Comparison of ENCODE assay signal across 15 cellular contexts in the genomic region with DNA sequence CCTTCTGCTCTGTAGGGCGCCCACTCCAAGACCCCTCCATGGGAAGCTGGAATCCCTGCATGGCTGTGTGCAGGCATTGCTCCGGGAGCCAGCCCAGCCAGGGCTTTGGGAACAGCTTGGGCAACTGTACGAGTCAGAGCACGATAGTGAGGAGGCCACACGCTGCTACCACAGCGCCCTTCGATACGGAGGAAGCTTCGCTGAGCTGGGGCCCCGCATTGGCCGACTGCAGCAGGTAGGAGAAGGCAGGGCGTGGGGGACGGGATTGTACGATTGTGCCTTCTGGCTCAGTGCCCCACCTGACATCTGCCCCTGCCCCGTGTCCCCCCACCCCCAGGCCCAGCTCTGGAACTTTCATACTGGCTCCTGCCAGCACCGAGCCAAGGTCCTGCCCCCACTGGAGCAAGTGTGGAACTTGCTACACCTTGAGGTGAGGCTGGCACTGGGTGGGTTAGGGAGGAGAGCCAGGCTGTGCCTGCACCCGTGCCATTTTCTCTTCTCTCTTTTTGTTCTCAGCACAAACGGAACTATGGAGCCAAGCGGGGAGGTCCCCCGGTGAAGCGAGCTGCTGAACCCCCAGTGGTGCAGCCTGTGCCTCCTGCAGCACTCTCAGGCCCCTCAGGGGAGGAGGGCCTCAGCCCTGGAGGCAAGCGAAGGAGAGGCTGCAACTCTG. TPM values are rescaled to one million over a fixed set of nuclear protein-coding genes. Genes with fewer than 3 reads are reported as not detected.
DNase-seq lines count a peak whose midpoint lies in the region; FAIRE-seq and TF ChIP-seq lines count a peak whose summit lies in the region.
"Had no signal": no experiment of that assay in that cellular context is flagged by ENCODE, and none has a peak within 500 bp of the region (broad histone marks: within the 10 kb centered on the region; RNA-seq: fewer than 3 reads in every experiment).

No MANE protein-coding gene starts in this region.

- H3K27ac ChIP-seq in endodermal cell (ENCODE audit: low read depth, low read length) (no peak overlapping the region), sigmoid colon (peak overlapping the region; percentile 96 to 100 (median 98))

- peak overlapping the region; percentile 74 for H3K27ac Mint-ChIP-seq in T-helper 2 cell treated with Interferon-gamma antibody and Interleukin-4, amounts not matched to agents 5 μg/mL and 100 μg/mL, for 36 hours
- no peak overlapping the region for H3K27ac Mint-ChIP-seq in endodermal cell

- TF ChIP-seq EP300 in sigmoid colon (IDR thresholded peaks at IDR 0.05) = no peak

- no peak for TF ChIP-seq POLR2A in sigmoid colon (IDR thresholded peaks at IDR 0.05)
- TF ChIP-seq POLR2A in H54 (IDR thresholded peaks at IDR 0.05; ENCODE audit: low read depth, low read length) = no peak

- H3K36me3 ChIP-seq in endodermal cell (ENCODE audit: control insufficient read depth, insufficient read depth, low read length) (peaks cover 38% of the 10 kb centered on the region), sigmoid colon (peaks cover 34 to 59% (median 50%) of the 10 kb centered on the region in 4 donors)

- H3K9me3 ChIP-seq in endodermal cell (ENCODE audit: control insufficient read depth, low read length) = no peaks in the 10 kb centered on the region
- no peaks in the 10 kb centered on the region for H3K9me3 ChIP-seq in sigmoid colon
- H3K9me3 ChIP-seq: prostate gland had no signal

- H3K9me3 Mint-ChIP-seq in T-helper 2 cell treated with Interferon-gamma antibody and Interleukin-4, amounts not matched to agents 5 μg/mL and 100 μg/mL, for 36 hours = no peaks in the 10 kb centered on the region
- no peaks in the 10 kb centered on the region for H3K9me3 Mint-ChIP-seq in endodermal cell

- WGBS in endodermal cell (ENCODE audit: insufficient coverage in 1 of 2, insufficient read length in 1 of 2), 2 experiments = 87 to 95% methylated on average over 9 to 22 of the region's 22 CpGs
- 86 to 91% methylated on average over 22 of the region's 22 CpGs for WGBS in sigmoid colon, 2 donors

- H3K27me3 ChIP-seq in endodermal cell (ENCODE audit: control insufficient read depth, insufficient read depth, low read length, poor library complexity, severe bottlenecking) (no peaks in the 10 kb centered on the region), sigmoid colon (no peaks in the 10 kb centered on the region)

- H3K27me3 Mint-ChIP-seq in T-helper 2 cell treated with Interferon-gamma antibody and Interleukin-4, amounts not matched to agents 5 μg/mL and 100 μg/mL, for 36 hours (ENCODE audit: low read depth) = no peaks in the 10 kb centered on the region
- H3K27me3 Mint-ChIP-seq in endodermal cell (ENCODE audit: insufficient read depth) = no peaks in the 10 kb centered on the region

- H3K4me3 Mint-ChIP-seq in T-helper 2 cell treated with Interferon-gamma antibody and Interleukin-4, amounts not matched to agents 5 μg/mL and 100 μg/mL, for 36 hours = peak overlapping the region; percentile 32
- no peak overlapping the region for H3K4me3 Mint-ChIP-seq in endodermal cell

- H3K4me1 ChIP-seq in endodermal cell (ENCODE audit: control insufficient read depth, insufficient read depth, low read length) (no peaks in the 10 kb centered on the region), sigmoid colon (peaks cover 0 to 43% (median 26%) of the 10 kb centered on the region in 4 donors)

- TF ChIP-seq CTCF in endodermal cell (conservative IDR thresholded peaks at IDR 0.05) = no peak
- no peak for TF ChIP-seq CTCF in sigmoid colon (IDR thresholded peaks at IDR 0.05)

- peaks cover 31% of the 10 kb centered on the region for H3K4me1 Mint-ChIP-seq in T-helper 2 cell treated with Interferon-gamma antibody and Interleukin-4, amounts not matched to agents 5 μg/mL and 100 μg/mL, for 36 hours (ENCODE audit: low read depth)
- H3K4me1 Mint-ChIP-seq in endodermal cell = peaks cover 6% of the 10 kb centered on the region

- H3K36me3 Mint-ChIP-seq in T-helper 2 cell treated with Interferon-gamma antibody and Interleukin-4, amounts not matched to agents 5 μg/mL and 100 μg/mL, for 36 hours (ENCODE audit: low read depth) = peaks cover 4% of the 10 kb centered on the region
- H3K36me3 Mint-ChIP-seq in endodermal cell (ENCODE audit: low read depth) = peaks cover 34% of the 10 kb centered on the region

- intact Hi-C loops in sigmoid colon (cut with DNase I) = no loop called here

- no peak overlapping the region for H3K4me3 ChIP-seq in endodermal cell (ENCODE audit: low read length)
- H3K4me3 ChIP-seq in sigmoid colon = no peak overlapping the region

- peak; percentile 63 for DNase-seq in activated effector memory CD4-positive, alpha-beta T cell treated with anti-CD3 and anti-CD28 coated beads, Interleukin-2, amount 50 U/mL, for 16 hours
- DNase-seq in activated effector memory CD4-positive, alpha-beta T cell treated with Interleukin-2 at 50 U/mL for 16 hours = no peak
- no peak for DNase-seq in T-helper 2 cell treated with Interferon-gamma antibody and Interleukin-4, amounts not matched to agents 5 μg/mL and 100 μg/mL, for 36 hours (ENCODE audit: low spot score)
- DNase-seq in endodermal cell = peak; percentile 40
- peak; percentile 69 for DNase-seq in sigmoid colon
- no peak for DNase-seq in NCI-H82 (lab: John Stamatoyannopoulos, UW)
- no peak for DNase-seq in H54 (ENCODE audit: insufficient read length, low spot score)
- DNase-seq in T1000 (lab: John Stamatoyannopoulos, UW) = no peak
- DNase-seq: activated CD8-positive, alpha-beta memory T cell treated with anti-CD3 and anti-CD28 coated beads for 24 hours; dermis blood vessel endothelial cell; DND-41; NCI-H446 treated with DMSO at 0.1 percent for 48 hours; stimulated activated CD8-positive, alpha-beta memory T cell treated with anti-CD3 and anti-CD28 coated beads, Interleukin-4, amount 100 ng/mL, for 48 hours; SW 1271 had no signal

- no peak for FAIRE-seq in H54 (lab: Jason Lieb, UNC)

- no peak overlapping the region for H3K9ac ChIP-seq in endodermal cell (ENCODE audit: extremely low read depth, low read length, poor library complexity, severe bottlenecking)

RNA-seq across cellular contexts. Expression of a gene that starts 8.7 kb away (rescaled TPM):
- total RNA-seq in endodermal cell = 10 to 100 TPM; 16.8 to 26.8 TPM
- polyA plus RNA-seq in endodermal cell (2013, experiment 1 of 2) = 24.6 TPM
- 22.9 TPM for polyA plus RNA-seq in endodermal cell (2013, experiment 2 of 2)
- 10 to 100 TPM in 3 of 4 donors, 1 to 10 TPM in 1; 6.8 to 19.9 (median 10.5) TPM for total RNA-seq in sigmoid colon
- 10 to 100 TPM in 1 of 3 donors, 1 to 10 TPM in 2; 2.4 to 11.4 (median 9.0) TPM for polyA plus RNA-seq in sigmoid colon

RNA-seq across cellular contexts. Expression of a gene that starts 11.2 kb away (rescaled TPM):
- total RNA-seq in endodermal cell = 10 to 100 TPM; 38.9 to 44.8 TPM
- 65.6 TPM for polyA plus RNA-seq in endodermal cell (2013, experiment 1 of 2)
- polyA plus RNA-seq in endodermal cell (2013, experiment 2 of 2) = 58.9 TPM
- 100 to 1,000 TPM in 3 of 4 donors, 10 to 100 TPM in 1; 92.4 to 206 (median 106) TPM for total RNA-seq in sigmoid colon
- polyA plus RNA-seq in sigmoid colon = 100 to 1,000 TPM in 2 of 3 donors, 10 to 100 TPM in 1; 99.4 to 148 (median 138) TPM

RNA-seq across cellular contexts. Expression of a gene that starts 11.6 kb away (rescaled TPM):
- 10 to 100 TPM; 10.6 to 12.9 TPM for total RNA-seq in endodermal cell
- polyA plus RNA-seq in endodermal cell (2013, experiment 1 of 2) = 10.5 TPM
- 8.3 TPM for polyA plus RNA-seq in endodermal cell (2013, experiment 2 of 2)
- 10 to 100 TPM in 2 of 4 donors, 1 to 10 TPM in 2; 7.1 to 14.4 (median 10.7) TPM for total RNA-seq in sigmoid colon
- polyA plus RNA-seq in sigmoid colon = 1 to 10 TPM; 4.2 to 8.6 (median 4.6) TPM

RNA-seq across cellular contexts. Expression of a gene that starts 12.2 kb away (rescaled TPM):
- total RNA-seq in endodermal cell = 10 to 100 TPM; 53.3 to 60.3 TPM
- 44.5 TPM for polyA plus RNA-seq in endodermal cell (2013, experiment 1 of 2)
- 40.5 TPM for polyA plus RNA-seq in endodermal cell (2013, experiment 2 of 2)
- 10 to 100 TPM in 1 of 4 donors, 1 to 10 TPM in 3; 6.1 to 11.6 (median 8.5) TPM for total RNA-seq in sigmoid colon
- polyA plus RNA-seq in sigmoid colon = 10 to 100 TPM in 1 of 3 donors, 1 to 10 TPM in 2; 5.5 to 19.4 (median 6.0) TPM

RNA-seq across cellular contexts. Expression of a gene that starts 42.4 kb away (rescaled TPM):
- 10 to 100 TPM; 55.0 to 64.1 TPM for total RNA-seq in endodermal cell
- 66.3 TPM for polyA plus RNA-seq in endodermal cell (2013, experiment 1 of 2)
- 63.7 TPM for polyA plus RNA-seq in endodermal cell (2013, experiment 2 of 2)
- 100 to 1,000 TPM in 3 of 4 donors, 10 to 100 TPM in 1; 97.2 to 147 (median 117) TPM for total RNA-seq in sigmoid colon
- polyA plus RNA-seq in sigmoid colon = 10 to 100 TPM; 33.8 to 88.9 (median 47.4) TPM

Comparison
In these comparisons a context has a peak if more than half of its experiments do, and no peak if none do; other contexts are left out.
1. DNase-seq: peak in activated effector memory CD4-positive, alpha-beta T cell treated with anti-CD3 and anti-CD28 coated beads, Interleukin-2, amount 50 U/mL, for 16 hours (single experiment), endodermal cell (single experiment) and sigmoid colon (single experiment); none in activated effector memory CD4-positive, alpha-beta T cell treated with Interleukin-2 at 50 U/mL for 16 hours (single experiment), T-helper 2 cell treated with Interferon-gamma antibody and Interleukin-4, amounts not matched to agents 5 μg/mL and 100 μg/mL, for 36 hours (single experiment), NCI-H82 (single experiment), H54 (single experiment) and T1000 (single experiment).